In genomic region chrY:13830089-13830488, GRCh38 we compare ENCODE assay signal across 15 cellular contexts.
DNase-seq lines count a peak whose midpoint lies in the region; ATAC-seq lines count a peak whose summit lies in the region.
"Had no signal": no experiment of that assay in that cellular context is flagged by ENCODE, and none has a peak within 500 bp of the region (broad histone marks: within the 10 kb centered on the region; RNA-seq: fewer than 3 reads in every experiment).

No MANE protein-coding gene starts in this region.

- ATAC-seq in activated T-cell treated with anti-CD3 and anti-CD28 coated beads, Interleukin-2, amount 50 U/mL, for 72 hours (replicated peaks in 1 of 2) = no peak
- ATAC-seq in activated T-helper 17 cell treated with anti-CD3 and anti-CD28 coated beads, Interleukin-2, amount 50 U/mL, for 72 hours (replicated peaks) = no peak
- ATAC-seq in GM19023 (IDR thresholded peaks at IDR 0.05; ENCODE audit: unreplicated experiment) (no peak), HG02885 (IDR thresholded peaks at IDR 0.05; ENCODE audit: poor library complexity, unreplicated experiment) (no peak)

- peaks cover 2% of the 10 kb centered on the region for H3K9me3 Mint-ChIP-seq in activated CD4-positive, alpha-beta T cell treated with anti-CD3 and anti-CD28 coated beads, Interleukin-2, amount 10 ng/mL, durations not matched to agents 24 days and 14 days
- H3K9me3 Mint-ChIP-seq in activated T-cell treated with anti-CD3 and anti-CD28 coated beads, Interleukin-2, amount 50 U/mL, for 72 hours = peaks cover 0 to 2% of the 10 kb centered on the region in 2 donors
- peaks cover 4% of the 10 kb centered on the region for H3K9me3 Mint-ChIP-seq in activated T-helper 17 cell treated with anti-CD3 and anti-CD28 coated beads, Interleukin-2, amount 50 U/mL, for 72 hours

- no peaks in the 10 kb centered on the region for H3K36me3 ChIP-seq in KOPT-K1 (ENCODE audit: insufficient read depth, low read length)

- H3K4me3 Mint-ChIP-seq in activated CD4-positive, alpha-beta T cell treated with anti-CD3 and anti-CD28 coated beads, Interleukin-2, amount 10 ng/mL, durations not matched to agents 24 days and 14 days = no peak overlapping the region
- H3K4me3 Mint-ChIP-seq in activated T-cell treated with anti-CD3 and anti-CD28 coated beads, Interleukin-2, amount 50 U/mL, for 72 hours = no peak overlapping the region
- H3K4me3 Mint-ChIP-seq in activated T-helper 17 cell treated with anti-CD3 and anti-CD28 coated beads, Interleukin-2, amount 50 U/mL, for 72 hours = peak overlapping the region; percentile 40
- H3K4me3 Mint-ChIP-seq: B cell; CD4-positive, alpha-beta T cell; HFFc6 had no signal

- H3K9me3 ChIP-seq in KOPT-K1 (ENCODE audit: insufficient read depth, low read length, poor library complexity, severe bottlenecking) = peaks cover 10% of the 10 kb centered on the region

- H3K27ac ChIP-seq in KOPT-K1 (ENCODE audit: low read depth, low read length, poor library complexity, severe bottlenecking) = peak overlapping the region; percentile 53

- intact Hi-C loops in activated CD4-positive, alpha-beta T cell treated with anti-CD3 and anti-CD28 coated beads, Interleukin-2, amount 10 ng/mL, durations not matched to agents 24 days and 14 days (cut with micrococcal nuclease) = no loop called here

- peak; percentile 58 for DNase-seq in activated CD4-positive, alpha-beta T cell treated with anti-CD3 and anti-CD28 coated beads, Interleukin-2, amount 10 ng/mL, durations not matched to agents 24 days and 14 days
- DNase-seq in activated CD4-positive, alpha-beta T cell treated with anti-CD3 and anti-CD28 coated beads, Interleukin-2, amount 50 U/mL, for 4 hours = no peak
- no peak for DNase-seq in activated T-cell treated with anti-CD3 and anti-CD28 coated beads, Interleukin-2, amount 50 U/mL, for 72 hours
- no peak for DNase-seq in activated T-cell treated with anti-CD3 and anti-CD28 coated beads for 4 hours
- DNase-seq: C1 segment of cervical spinal cord; Calu3; CD4-positive, alpha-beta T cell; DMS 273 treated with DMSO at 0.1 percent for 48 hours; HCEC 1CT; HFFc6 had no signal

- H3K27me3 Mint-ChIP-seq in activated CD4-positive, alpha-beta T cell treated with anti-CD3 and anti-CD28 coated beads, Interleukin-2, amount 10 ng/mL, durations not matched to agents 24 days and 14 days = no peaks in the 10 kb centered on the region
- H3K27me3 Mint-ChIP-seq in activated T-cell treated with anti-CD3 and anti-CD28 coated beads, Interleukin-2, amount 50 U/mL, for 72 hours (ENCODE audit: low read depth) = no peaks in the 10 kb centered on the region
- H3K27me3 Mint-ChIP-seq in activated T-helper 17 cell treated with anti-CD3 and anti-CD28 coated beads, Interleukin-2, amount 50 U/mL, for 72 hours = no peaks in the 10 kb centered on the region
- H3K27me3 Mint-ChIP-seq: B cell; CD4-positive, alpha-beta T cell had no signal

- H3K36me3 Mint-ChIP-seq in activated CD4-positive, alpha-beta T cell treated with anti-CD3 and anti-CD28 coated beads, Interleukin-2, amount 10 ng/mL, durations not matched to agents 24 days and 14 days (ENCODE audit: low read depth) = peaks cover 1% of the 10 kb centered on the region
- peaks cover 0 to 3% of the 10 kb centered on the region in 2 donors for H3K36me3 Mint-ChIP-seq in activated T-cell treated with anti-CD3 and anti-CD28 coated beads, Interleukin-2, amount 50 U/mL, for 72 hours (ENCODE audit: insufficient read depth in 2 of 2)
- no peaks in the 10 kb centered on the region for H3K36me3 Mint-ChIP-seq in activated T-helper 17 cell treated with anti-CD3 and anti-CD28 coated beads, Interleukin-2, amount 50 U/mL, for 72 hours (ENCODE audit: low read depth)

- H3K27ac Mint-ChIP-seq in activated CD4-positive, alpha-beta T cell treated with anti-CD3 and anti-CD28 coated beads, Interleukin-2, amount 10 ng/mL, durations not matched to agents 24 days and 14 days = no peak overlapping the region
- peak overlapping the region; percentile 33 for H3K27ac Mint-ChIP-seq in activated T-cell treated with anti-CD3 and anti-CD28 coated beads, Interleukin-2, amount 50 U/mL, for 72 hours
- no peak overlapping the region for H3K27ac Mint-ChIP-seq in activated T-helper 17 cell treated with anti-CD3 and anti-CD28 coated beads, Interleukin-2, amount 50 U/mL, for 72 hours
- H3K27ac Mint-ChIP-seq: B cell; CD4-positive, alpha-beta T cell; HFFc6 had no signal

- peaks cover 4% of the 10 kb centered on the region for H3K4me1 Mint-ChIP-seq in activated CD4-positive, alpha-beta T cell treated with anti-CD3 and anti-CD28 coated beads, Interleukin-2, amount 10 ng/mL, durations not matched to agents 24 days and 14 days
- H3K4me1 Mint-ChIP-seq in activated T-cell treated with anti-CD3 and anti-CD28 coated beads, Interleukin-2, amount 50 U/mL, for 72 hours (ENCODE audit: low read depth) = no peaks in the 10 kb centered on the region
- no peaks in the 10 kb centered on the region for H3K4me1 Mint-ChIP-seq in activated T-helper 17 cell treated with anti-CD3 and anti-CD28 coated beads, Interleukin-2, amount 50 U/mL, for 72 hours
